Comparison of ENCODE assay signal across 14 cellular contexts in the genomic region with DNA sequence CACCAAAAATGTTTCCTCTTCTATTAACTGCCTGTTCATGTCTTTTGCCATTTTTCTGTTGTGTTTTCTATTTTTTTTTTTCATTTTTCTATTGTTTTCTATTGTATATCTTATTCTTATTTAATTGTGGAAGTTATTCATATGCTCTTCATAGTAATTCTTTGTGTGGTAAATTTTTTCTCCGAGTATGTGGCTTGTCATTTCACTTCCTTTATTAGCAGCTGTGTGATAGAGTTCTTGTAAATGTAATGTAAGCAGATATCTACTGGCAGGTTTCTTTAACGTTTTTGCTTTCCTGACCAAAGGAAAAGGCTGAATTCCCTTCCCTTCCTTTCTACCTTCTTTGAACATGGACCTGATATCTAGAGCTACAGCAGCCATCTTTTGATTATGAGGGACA. TPM values are rescaled to one million over a fixed set of nuclear protein-coding genes. Genes with fewer than 3 reads are reported as not detected.
A peak's percentile ranks its signal among the peaks of the same experiment; 100 is the strongest.
DNase-seq lines count a peak whose midpoint lies in the region; ATAC-seq, FAIRE-seq and TF ChIP-seq lines count a peak whose summit lies in the region.
"Had no signal": no experiment of that assay in that cellular context is flagged by ENCODE, and none has a peak within 500 bp of the region (broad histone marks: within the 10 kb centered on the region; RNA-seq: fewer than 3 reads in every experiment).

No MANE protein-coding gene starts in this region.

- H3K27me3 ChIP-seq in GM12878 (replicated peaks in 1 of 2; ENCODE audit: control insufficient read depth in 2 of 2, insufficient read depth in 2 of 2, low read length in 1 of 2) (no peaks in the 10 kb centered on the region), PC-9 (ENCODE audit: insufficient read depth, low read depth) (no peaks in the 10 kb centered on the region)
- H3K27me3 ChIP-seq: ascending aorta, Peyer's patch, tibial nerve had no signal

- H4K20me1 ChIP-seq in GM12878 (ENCODE audit: control insufficient read depth, insufficient read depth) (no peaks in the 10 kb centered on the region), PC-9 (ENCODE audit: insufficient read depth) (no peaks in the 10 kb centered on the region)

- H3K27ac ChIP-seq in GM12878 (ENCODE audit: control insufficient read depth, insufficient read depth) = no peak overlapping the region
- H3K27ac ChIP-seq in PC-9 = no peak overlapping the region
- H3K27ac ChIP-seq: ascending aorta, Peyer's patch, tibial nerve had no signal

- H3K9ac ChIP-seq in GM12878 (ENCODE audit: control insufficient read depth, insufficient read depth, low read length) = no peak overlapping the region

- H3K4me3 ChIP-seq in GM12878 (no peak overlapping the region), PC-9 (no peak overlapping the region)
- H3K4me3 ChIP-seq: ascending aorta, Peyer's patch, tibial nerve had no signal

- no TSS peak for BruUV-seq in GM12878 (replicated peaks; lab: Mats Ljungman, UMichigan)
- no TSS peak for BruUV-seq in PC-9 (replicated peaks; lab: Mats Ljungman, UMichigan)

- ATAC-seq in GM12878 (peak; percentile 61), HG03457 (IDR thresholded peaks at IDR 0.05; ENCODE audit: unreplicated experiment) (no peak), HG03439 (IDR thresholded peaks at IDR 0.05; ENCODE audit: unreplicated experiment) (no peak)

- WGBS in GM12878 (ENCODE audit: insufficient coverage, insufficient replicate concordance, low lambda C conversion rate, missing lambda C conversion rate) = 3% methylated on average over 2 of the region's 2 CpGs

- intact Hi-C loops in GM12878 (cut with micrococcal nuclease; ENCODE audit: unreplicated experiment) = no loop called here
- intact Hi-C loops in PC-9 (cut with micrococcal nuclease; ENCODE audit: unreplicated experiment) = no loop called here

- RAD21 ChIA-PET in GM12878 (lab: Charles Lee; ENCODE audit: unreplicated experiment) = interaction anchor here (0.5 to 0.8 kb wide), 2 partner anchors 17 to 608 kb away, joined by 3 to 4 read pairs; no protein-coding TSS in a partner anchor

- in situ Hi-C loops in GM12878 (cut with MboI) = no loop called here

- peaks cover 12% of the 10 kb centered on the region for H3K4me1 ChIP-seq in GM12878 (ENCODE audit: control insufficient read depth, insufficient read depth, low read length)
- H3K4me1 ChIP-seq in PC-9 (replicated peaks; ENCODE audit: insufficient read depth) = 0 out of 2 replicates have a peak, but pooled peaks cover 3% of the 10 kb centered on the region

- TF ChIP-seq RAD21 in GM12878 (IDR thresholded peaks at IDR 0.05; ENCODE audit: insufficient read depth, low read depth, low read length) = no peak

- peaks cover 8% of the 10 kb centered on the region; the same call in 1 of the 2 replicates for H3F3A ChIP-seq in PC-9 (ENCODE audit: insufficient read depth, low read depth)

- DNase-seq in GM12891 (ENCODE audit: insufficient read length, low spot score) (no peak), GM19239 (ENCODE audit: insufficient read length, low spot score) (no peak), NAMALWA (ENCODE audit: low spot score) (peak; percentile 33), GM12878 (ENCODE audit: low read depth, low spot score) (no peak), NCI-H226 (no peak), PC-9 (no peak)
- DNase-seq: GOT3, NCI-H345, nucleus accumbens, Peyer's patch had no signal

- H2AFZ ChIP-seq in GM12878 (ENCODE audit: control insufficient read depth, low read depth, low read length) = no peak overlapping the region
- no peak overlapping the region for H2AFZ ChIP-seq in PC-9

- SMC1A ChIA-PET in GM12878 (lab: Charles Lee; ENCODE audit: uncharacterized antibody, unreplicated experiment) = interaction anchor here (0.6 to 1.0 kb wide), 2 partner anchors 76 to 1784 kb away, joined by 3 read pairs; no protein-coding TSS in a partner anchor

- TF ChIP-seq CTCF in GM12878 (IDR thresholded peaks at IDR 0.05 in 2 of 3, conservative IDR thresholded peaks at IDR 0.05 in 1 of 3; ENCODE audit: control insufficient read depth in 2 of 3, extremely low read depth in 1 of 3, insufficient read depth in 1 of 3, low read depth in 3 of 3, low read length in 3 of 3) = no peak
- TF ChIP-seq CTCF in PC-9 (conservative IDR thresholded peaks at IDR 0.05) = no peak

- H3K4me2 ChIP-seq in GM12878 (ENCODE audit: control insufficient read depth, insufficient read depth) = no peak overlapping the region
- no peak overlapping the region for H3K4me2 ChIP-seq in PC-9

- CTCF ChIA-PET in GM12878 (lab: Yijun Ruan, JAX) = no interaction called here
- CTCF ChIA-PET in PC-9 (lab: Charles Lee) = no interaction called here

- POLR2A ChIA-PET in GM12878 (lab: Charles Lee) = no interaction called here
- POLR2A ChIA-PET in PC-9 (lab: Charles Lee; ENCODE audit: unreplicated experiment) = interaction anchor here (0.7 kb wide), 1 partner anchor 137 kb away, joined by 8 read pairs; no protein-coding TSS in a partner anchor

- H3K9me2 ChIP-seq in PC-9 (ENCODE audit: insufficient read depth) = no peaks in the 10 kb centered on the region

- no peak for TF ChIP-seq EP300 in GM12878 (IDR thresholded peaks at IDR 0.05; ENCODE audit: borderline replicate concordance in 1 of 2, control insufficient read depth in 1 of 2, low read depth in 2 of 2, low read length in 2 of 2)

- H3K9me3 ChIP-seq in GM12878 (replicated peaks; ENCODE audit: control insufficient read depth, insufficient read depth, low read length) (no peaks in the 10 kb centered on the region), PC-9 (ENCODE audit: insufficient read depth, low read depth) (no peaks in the 10 kb centered on the region)
- H3K9me3 ChIP-seq: ascending aorta, Peyer's patch, tibial nerve had no signal

- no peaks in the 10 kb centered on the region for H3K79me2 ChIP-seq in GM12878 (ENCODE audit: control insufficient read depth, insufficient read depth, low read length)
- H3K79me2 ChIP-seq in PC-9 (ENCODE audit: low read depth) = no peaks in the 10 kb centered on the region

- TF ChIP-seq POLR2A in GM12891 (IDR thresholded peaks at IDR 0.05; ENCODE audit: low read depth, low read length) (no peak), GM12878 (IDR thresholded peaks at IDR 0.05; ENCODE audit: low read depth, low read length) (no peak)

- no peaks in the 10 kb centered on the region for H3K36me3 ChIP-seq in GM12878 (ENCODE audit: control insufficient read depth in 2 of 2, insufficient read depth in 2 of 2, low read length in 1 of 2)
- no peaks in the 10 kb centered on the region for H3K36me3 ChIP-seq in PC-9 (ENCODE audit: low read depth)
- H3K36me3 ChIP-seq: ascending aorta, Peyer's patch, tibial nerve had no signal

- FAIRE-seq in GM12891 (lab: Jason Lieb, UNC) (peak; percentile 16), GM19239 (lab: Jason Lieb, UNC) (peak; percentile 65), GM12878 (lab: Jason Lieb, UNC) (peak; percentile 7)

TF ChIP-seq in GM12891, 5 proteins besides CTCF, POLR2A, EP300 and RAD21:
- TF ChIP-seq SPI1 (IDR thresholded peaks at IDR 0.05; ENCODE audit: low read depth, low read length) (peak; percentile 67), POLR2AphosphoS5 (IDR thresholded peaks at IDR 0.05; ENCODE audit: low read depth, low read length) (no peak), POU2F2 (IDR thresholded peaks at IDR 0.05; ENCODE audit: low read depth, low read length) (no peak), PAX5 (IDR thresholded peaks at IDR 0.05; ENCODE audit: insufficient read depth, low read length, severe bottlenecking) (no peak), TAF1 (IDR thresholded peaks at IDR 0.05; ENCODE audit: low read depth, low read length) (no peak)

TF ChIP-seq in GM12878, 131 proteins besides CTCF, POLR2A, EP300 and RAD21:
- TF ChIP-seq, protein P1, sequence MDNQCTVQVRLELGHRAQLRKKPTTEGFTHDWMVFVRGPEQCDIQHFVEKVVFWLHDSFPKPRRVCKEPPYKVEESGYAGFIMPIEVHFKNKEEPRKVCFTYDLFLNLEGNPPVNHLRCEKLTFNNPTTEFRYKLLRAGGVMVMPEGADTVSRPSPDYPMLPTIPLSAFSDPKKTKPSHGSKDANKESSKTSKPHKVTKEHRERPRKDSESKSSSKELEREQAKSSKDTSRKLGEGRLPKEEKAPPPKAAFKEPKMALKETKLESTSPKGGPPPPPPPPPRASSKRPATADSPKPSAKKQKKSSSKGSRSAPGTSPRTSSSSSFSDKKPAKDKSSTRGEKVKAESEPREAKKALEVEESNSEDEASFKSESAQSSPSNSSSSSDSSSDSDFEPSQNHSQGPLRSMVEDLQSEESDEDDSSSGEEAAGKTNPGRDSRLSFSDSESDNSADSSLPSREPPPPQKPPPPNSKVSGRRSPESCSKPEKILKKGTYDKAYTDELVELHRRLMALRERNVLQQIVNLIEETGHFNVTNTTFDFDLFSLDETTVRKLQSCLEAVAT (IDR thresholded peaks at IDR 0.05) = no peak
- no peak for TF ChIP-seq CREM (IDR thresholded peaks at IDR 0.05; ENCODE audit: low read depth)
- no peak for TF ChIP-seq NR2F1 (conservative IDR thresholded peaks at IDR 0.05)
- TF ChIP-seq SPI1 (IDR thresholded peaks at IDR 0.05; ENCODE audit: borderline replicate concordance, insufficient read depth, low read depth, low read length) = peak; percentile 66; the same call in 1 of the 2 replicates
- 0 out of 2 replicates have a peak, but pooled peaks have one; percentile 17 for TF ChIP-seq NFIC (IDR thresholded peaks at IDR 0.05; ENCODE audit: low read depth, low read length)

RNA-seq across cellular contexts. Expression of gene PLPP1, which starts 5.8 kb away (rescaled TPM):
- polyA plus RNA-seq in GM12891 (2012; ENCODE audit: low read depth, missing spikeins) = 2.3 TPM
- total RNA-seq in GM12878 (2013; cell fraction: nucleolus; rRNA removed) = 10.2 and 16.0 TPM in 2 replicates
- total RNA-seq in GM12878 (2014; rRNA removed) (11.2 and 11.3 TPM in 2 replicates), GM12878 (2014; rRNA removed; fragmentation: Illumina TruSeq; extraction: Trizol) (6.2 and 7.7 TPM in 2 replicates), GM12878 (2021) (9.1 and 10.2 TPM in 2 replicates), PC-9 (2021) (12.2 and 18.4 TPM in 2 replicates)
- 1.9 TPM for polyA plus RNA-seq in GM12878 (2011; ENCODE audit: low read depth)
- polyA plus RNA-seq in GM12878 (2011; rRNA removed) (6.0 and 6.5 TPM in 2 replicates), GM12878 (2014; fragmentation: Illumina TruSeq; extraction: Trizol) (9.7 and 10.6 TPM in 2 replicates), GM12878 (2014; fragmentation: Nextera tagmentation; extraction: Ambion mirVana) (1 to 10 TPM; 3.0 TPM), GM12878 (2014; rRNA removed) (7.7 and 9.8 TPM in 2 replicates), GM12878 (2016; fragmentation: Nextera tagmentation; extraction: Ambion mirVana) (1 to 10 TPM; 7.5 to 8.6 TPM)
- polyA plus RNA-seq in GM12878 (2011; cell fraction: cytosol; rRNA removed) = 5.2 and 5.8 TPM in 2 replicates
- 3.5 and 3.6 TPM in 2 replicates for polyA plus RNA-seq in GM12878 (2011; cell fraction: nucleus; rRNA removed)
- polyA plus RNA-seq in GM12878 (2012) = 3.1 and 4.2 TPM in 2 replicates
- 6.6 and 7.5 TPM in 2 replicates for polyA minus RNA-seq in GM12878 (2011; rRNA and poly(A)+ RNA removed)
- 1.7 and 1.8 TPM in 2 replicates for polyA minus RNA-seq in GM12878 (2011; cell fraction: cytosol; rRNA and poly(A)+ RNA removed)
- 5.0 and 7.0 TPM in 2 replicates for polyA minus RNA-seq in GM12878 (2011; cell fraction: nucleus; rRNA and poly(A)+ RNA removed)
